8 cellular contexts compared by ENCODE assay signal in genomic region chr9:112755059-112755458, GRCh38. TPM values are rescaled to one million over a fixed set of nuclear protein-coding genes. Genes with fewer than 3 reads are reported as not detected.
DNase-seq lines count a peak whose midpoint lies in the region; ATAC-seq and TF ChIP-seq lines count a peak whose summit lies in the region.

No MANE protein-coding gene starts in this region.

- peak overlapping the region; percentile 80 for H2AK5ac ChIP-seq in IMR-90 (ENCODE audit: low read depth, low read length)

- H3K27me3 ChIP-seq in BLaER1 (no peaks in the 10 kb centered on the region), IMR-90 (ENCODE audit: control insufficient read depth, insufficient read depth, low read length) (no peaks in the 10 kb centered on the region), mammary epithelial cell (ENCODE audit: insufficient read depth, low read length) (no peaks in the 10 kb centered on the region), mucosa of rectum (ENCODE audit: control insufficient read depth in 2 of 2, insufficient read depth in 2 of 2, low read length in 2 of 2) (no peaks in the 10 kb centered on the region)

- BruUV-seq in IMR-90 (replicated peaks; lab: Mats Ljungman, UMichigan) (no TSS peak), mammary epithelial cell (replicated peaks; lab: Mats Ljungman, UMichigan) (no TSS peak)

- dilution Hi-C loops in IMR-90 (cut with HindIII; ENCODE audit: low sequenced_read_pairs, unreplicated experiment) (no loop called here), mammary epithelial cell (cut with HindIII; ENCODE audit: low sequenced_read_pairs) (no loop called here)

- H2BK20ac ChIP-seq in IMR-90 (ENCODE audit: low read depth, low read length): peak overlapping the region; percentile 69

- H4K5ac ChIP-seq in IMR-90 (ENCODE audit: low read depth, low read length): peak overlapping the region; percentile 62

- WGBS in IMR-90 (ENCODE audit: extremely low coverage in 2 of 2, insufficient read length in 1 of 2), 2 experiments: 92% methylated on average over 3 of the region's 6 CpGs; no CpG with 5 or more reads in 1 of the 2 experiments
- 6% methylated on average over 5 of the region's 6 CpGs for WGBS in mammary epithelial cell (ENCODE audit: low coverage, missing lambda C conversion rate)

- H3K9me3 ChIP-seq in BLaER1 (no peaks in the 10 kb centered on the region), IMR-90 (ENCODE audit: control insufficient read depth, insufficient read depth, low read length) (no peaks in the 10 kb centered on the region), mammary epithelial cell (replicated peaks; ENCODE audit: insufficient read depth, low read length) (no peaks in the 10 kb centered on the region), mucosa of rectum (ENCODE audit: control insufficient read depth in 2 of 2, low read length in 2 of 2) (no peaks in the 10 kb centered on the region)

- intact Hi-C loops in IMR-90 (cut with micrococcal nuclease) (no loop called here), mammary epithelial cell (cut with micrococcal nuclease) (loop anchor here (10.0 kb wide), 1 partner anchor 150 kb away; no protein-coding TSS in a partner anchor)

- no peak overlapping the region for H3K27ac ChIP-seq in BLaER1
- peak overlapping the region; percentile 72 for H3K27ac ChIP-seq in IMR-90 (ENCODE audit: insufficient read depth, low read length)
- peak overlapping the region; percentile 67 for H3K27ac ChIP-seq in mammary epithelial cell (ENCODE audit: insufficient read depth, low read depth, low read length)
- peak overlapping the region; percentile 66 to 73 for H3K27ac ChIP-seq in mucosa of rectum (ENCODE audit: low read depth in 2 of 2, low read length in 2 of 2)

- peak overlapping the region; percentile 61; the same call in 2 of the 3 replicates for H2BK15ac ChIP-seq in IMR-90 (ENCODE audit: low read depth, low read length)

- H4K20me1 ChIP-seq in BLaER1 (peaks cover 59% of the 10 kb centered on the region), IMR-90 (ENCODE audit: insufficient read depth, low read length) (peaks cover 30% of the 10 kb centered on the region; the same call in 1 of the 2 replicates), mammary epithelial cell (ENCODE audit: insufficient read depth, low read length) (no peaks in the 10 kb centered on the region)

- peak overlapping the region; percentile 87 for H2BK120ac ChIP-seq in IMR-90 (ENCODE audit: low read depth, low read length)

- peaks cover 15% of the 10 kb centered on the region for H3K36me3 ChIP-seq in BLaER1
- no peaks in the 10 kb centered on the region for H3K36me3 ChIP-seq in IMR-90 (ENCODE audit: control insufficient read depth, insufficient read depth, low read length)
- no peaks in the 10 kb centered on the region for H3K36me3 ChIP-seq in mammary epithelial cell (ENCODE audit: insufficient read depth, low read length)
- no peaks in the 10 kb centered on the region for H3K36me3 ChIP-seq in mucosa of rectum (ENCODE audit: control insufficient read depth in 2 of 2, insufficient read depth in 2 of 2, low read length in 2 of 2)

- H3K4me3 ChIP-seq in BLaER1 (no peak overlapping the region), IMR-90 (ENCODE audit: insufficient read depth, low read depth, low read length) (no peak overlapping the region), mammary epithelial cell (replicated peaks in 1 of 3; ENCODE audit: insufficient read depth in 1 of 3, low read depth in 2 of 3, low read length in 3 of 3) (peak overlapping the region in 2 of 3 experiments; percentile 6 to 39), mucosa of rectum (ENCODE audit: low read length in 2 of 2) (peak overlapping the region; percentile 8 to 9)

- TF ChIP-seq CTCF in IMR-90 (conservative IDR thresholded peaks at IDR 0.05; ENCODE audit: low read depth, low read length) (no peak), mammary epithelial cell (conservative IDR thresholded peaks at IDR 0.05 in 1 of 2, IDR thresholded peaks at IDR 0.05 in 1 of 2; ENCODE audit: extremely low read depth in 1 of 2, insufficient read depth in 1 of 2, low read depth in 1 of 2, low read length in 2 of 2) (no peak)

- peaks cover 36% of the 10 kb centered on the region for H3K4me1 ChIP-seq in BLaER1
- H3K4me1 ChIP-seq in IMR-90 (ENCODE audit: control insufficient read depth, insufficient read depth, low read length): peaks cover 23% of the 10 kb centered on the region
- H3K4me1 ChIP-seq in mammary epithelial cell (ENCODE audit: insufficient read depth, low read length): peaks cover 51% of the 10 kb centered on the region
- peaks cover 41 to 51% of the 10 kb centered on the region in 2 donors for H3K4me1 ChIP-seq in mucosa of rectum (ENCODE audit: control insufficient read depth in 2 of 2, insufficient read depth in 2 of 2, low read length in 2 of 2)

- H2AFZ ChIP-seq in IMR-90 (replicated peaks; ENCODE audit: low read length, poor library complexity) (no peak overlapping the region), mammary epithelial cell (ENCODE audit: low read depth, low read length) (peak overlapping the region; percentile 75)

- H3K9me1 ChIP-seq in IMR-90 (ENCODE audit: insufficient read depth, low read length): peaks cover 22% of the 10 kb centered on the region

- H3K56ac ChIP-seq in IMR-90 (ENCODE audit: extremely low read depth, insufficient read depth, low read length): peak overlapping the region; percentile 22; the same call in 1 of the 2 replicates

- peaks cover 26 to 77% of the 10 kb centered on the region in 2 experiments for H3K79me1 ChIP-seq in IMR-90 (ENCODE audit: low read depth in 1 of 2, low read length in 2 of 2)

- POLR2A ChIA-PET in IMR-90 (lab: Charles Lee; ENCODE audit: unreplicated experiment): no interaction called here

- peak overlapping the region; percentile 23 for H3K4me2 ChIP-seq in BLaER1
- peak overlapping the region; percentile 1; the same call in 1 of the 2 replicates for H3K4me2 ChIP-seq in IMR-90 (ENCODE audit: low read depth, low read length)
- peak overlapping the region; percentile 66 for H3K4me2 ChIP-seq in mammary epithelial cell (ENCODE audit: insufficient read depth, low read depth, low read length)

- H4K8ac ChIP-seq in IMR-90 (ENCODE audit: low read depth in 2 of 2, low read length in 2 of 2): peak overlapping the region; percentile 47 to 89

- H3K79me2 ChIP-seq in mammary epithelial cell (ENCODE audit: insufficient read depth, low read length): peaks cover 73% of the 10 kb centered on the region

- in situ Hi-C loops in IMR-90 (cut with MboI; ENCODE audit: low sequenced_read_pairs) (no loop called here), mammary epithelial cell (cut with MboI; ENCODE audit: low sequenced_read_pairs in 2 of 2) (no loop called here)

- peak overlapping the region; percentile 94 for H2BK5ac ChIP-seq in IMR-90 (ENCODE audit: low read depth, low read length, poor library complexity, severe bottlenecking)

- H2AK9ac ChIP-seq in IMR-90 (replicated peaks; ENCODE audit: low read depth, low read length, poor library complexity): no peak overlapping the region

- no peak overlapping the region for H3K9ac ChIP-seq in BLaER1
- no peak overlapping the region for H3K9ac ChIP-seq in IMR-90 (ENCODE audit: low read depth, low read length)
- H3K9ac ChIP-seq in mammary epithelial cell (ENCODE audit: insufficient read depth, low read length): peak overlapping the region; percentile 34
- peak overlapping the region in 1 of 2 donors; percentile 8 for H3K9ac ChIP-seq in mucosa of rectum (ENCODE audit: low read depth in 1 of 2, low read length in 2 of 2)

- H3K23ac ChIP-seq in IMR-90 (ENCODE audit: low read depth, low read length): peak overlapping the region; percentile 76; the same call in 1 of the 2 replicates

- H3K18ac ChIP-seq in IMR-90 (ENCODE audit: low read depth, low read length): peak overlapping the region; percentile 58

- no peak for TF ChIP-seq RAD21 in IMR-90 (IDR thresholded peaks at IDR 0.05; ENCODE audit: low read length)

- ATAC-seq in IMR-90 (ENCODE audit: low read depth) (no peak), SK-N-SH treated with all-trans-retinoic acid at 6 μM for 48 hours (no peak), HG03280 (IDR thresholded peaks at IDR 0.05; ENCODE audit: unreplicated experiment) (no peak), GM19328 (IDR thresholded peaks at IDR 0.05; ENCODE audit: unreplicated experiment) (no peak)

- TF ChIP-seq POLR2A in IMR-90 (IDR thresholded peaks at IDR 0.05; ENCODE audit: low read depth, low read length): no peak

- DNase-seq in IMR-90: peak; percentile 31
- DNase-seq in mammary epithelial cell: no peak
- no peak for DNase-seq in HuH-7 (ENCODE audit: low spot score)

- H3K4ac ChIP-seq in IMR-90 (ENCODE audit: low read depth, low read length): peak overlapping the region; percentile 79

- H3K14ac ChIP-seq in IMR-90 (replicated peaks; ENCODE audit: low read depth, low read length): peak overlapping the region; percentile 54

- peak overlapping the region; percentile 64 for H4K91ac ChIP-seq in IMR-90 (ENCODE audit: insufficient read depth, low read depth, low read length)

- CTCF ChIA-PET in IMR-90 (lab: Yijun Ruan, JAX): no interaction called here
- CTCF ChIA-PET in mammary epithelial cell (lab: Charles Lee; ENCODE audit: low non-redundant PET): no interaction called here

TF ChIP-seq in IMR-90, 13 proteins besides CTCF, POLR2A, EP300 and RAD21:
- TF ChIP-seq RFX5 (IDR thresholded peaks at IDR 0.05; ENCODE audit: low read depth, low read length) (no peak), CEBPB (IDR thresholded peaks at IDR 0.05; ENCODE audit: low read depth, low read length) (peak; percentile 41; the same call in 1 of the 2 replicates)
TF ChIP-seq in IMR-90: peak in this region for 1.

TF ChIP-seq in SK-N-SH treated with all-trans-retinoic acid at 6 μM for 48 hours, 23 proteins besides CTCF, POLR2A, EP300 and RAD21 (continues in another document):
- no peak for TF ChIP-seq OSR1 (CRISPR knock-in tag; IDR thresholded peaks at IDR 0.05)
- TF ChIP-seq ZNF8 (CRISPR knock-in tag; IDR thresholded peaks at IDR 0.05): no peak
- TF ChIP-seq ZNF565 (CRISPR knock-in tag; conservative IDR thresholded peaks at IDR 0.05; ENCODE audit: low read depth): no peak
- no peak for TF ChIP-seq ZFP30 (CRISPR knock-in tag; IDR thresholded peaks at IDR 0.05)

RNA-seq across cellular contexts. Expression of gene SNX30, which starts 4.5 kb away (rescaled TPM):
- total RNA-seq in IMR-90 (2012; rRNA removed) (18.8 and 23.6 TPM in 2 replicates), mammary epithelial cell (10 to 100 TPM in 1 of 2 donors, 1 to 10 TPM in 1; 9.8 to 20.8 TPM)
- polyA plus RNA-seq in IMR-90 (2012; rRNA removed) (7.6 and 8.0 TPM in 2 replicates), mammary epithelial cell (5.7 TPM)
- polyA plus RNA-seq in IMR-90 (2012; cell fraction: cytosol; rRNA removed): 2.0 and 2.5 TPM in 2 replicates
- polyA plus RNA-seq in IMR-90 (2012; cell fraction: nucleus; rRNA removed; ENCODE audit: low replicate concordance): 4.3 and 18.5 TPM in 2 replicates
- polyA minus RNA-seq in mammary epithelial cell: 19.5 TPM

RNA-seq across cellular contexts. Expression of gene INIP, which starts 37.1 kb away (rescaled TPM):
- total RNA-seq in IMR-90 (2012; rRNA removed) (15.4 and 23.3 TPM in 2 replicates), mammary epithelial cell (10 to 100 TPM; 23.2 to 24.3 TPM)
- polyA plus RNA-seq in IMR-90 (2012; rRNA removed) (10.7 and 11.1 TPM in 2 replicates), mammary epithelial cell (12.1 TPM)
- 2.2 and 4.5 TPM in 2 replicates for polyA plus RNA-seq in IMR-90 (2012; cell fraction: cytosol; rRNA removed)
- polyA plus RNA-seq in IMR-90 (2012; cell fraction: nucleus; rRNA removed; ENCODE audit: low replicate concordance): 0.74 and 3.5 TPM in 2 replicates
- 40.2 TPM for polyA minus RNA-seq in mammary epithelial cell

Comparison
In these comparisons a context has a peak if more than half of its experiments do, and no peak if none do; other contexts are left out.
1. H3K4me2 ChIP-seq: peak in every context shown above with its lines; median percentile 66 in mammary epithelial cell; 23 in BLaER1; 1 in IMR-90.
2. H3K4me3 ChIP-seq: peak in mammary epithelial cell (2 of 3) and mucosa of rectum (2 of 2); none in BLaER1 (single experiment) and IMR-90 (single experiment).